ENCODE assay signal across 14 cellular contexts in genomic region chr2:216799873-216800421, GRCh38. TPM values are rescaled to one million over a fixed set of nuclear protein-coding genes. Genes with fewer than 3 reads are reported as not detected.
DNase-seq lines count a peak whose midpoint lies in the region; ATAC-seq and TF ChIP-seq lines count a peak whose summit lies in the region.
"Had no signal": no experiment of that assay in that cellular context is flagged by ENCODE, and none has a peak within 500 bp of the region (broad histone marks: within the 10 kb centered on the region; RNA-seq: fewer than 3 reads in every experiment).

No MANE protein-coding gene starts in this region.

- DNase-seq in M059J (ENCODE audit: low read depth) (peak; percentile 69), tibial artery (peak; percentile 77 to 87), T1000 (lab: John Stamatoyannopoulos, UW) (no peak), foreskin melanocyte (no peak)
- DNase-seq in activated naive CD4-positive, alpha-beta T cell treated with anti-CD3 and anti-CD28 coated beads, Interleukin-2, amount 10 ng/mL, durations not matched to agents 7 days and 5 days, result no peak
- DNase-seq: activated CD4-positive, CD25-positive, alpha-beta regulatory T cell; hypothalamus; midbrain; MM.1S; NCI-H510A; SHP77 treated with DMSO at 0.1 percent for 48 hours had no signal

- intact Hi-C loops in tibial artery (cut with DNase I; ENCODE audit: low total_unique reads), result no loop called here

- H3K4me1 ChIP-seq in muscle layer of colon (ENCODE audit: insufficient read depth, low read length), result peaks cover 38% of the 10 kb centered on the region
- peaks cover 0 to 85% (median 56%) of the 10 kb centered on the region in 4 donors for H3K4me1 ChIP-seq in tibial artery

- H3K27ac ChIP-seq in muscle layer of colon (ENCODE audit: low read depth, low read length) (peak overlapping the region; percentile 52), tibial artery (peak overlapping the region; percentile 72 to 74)

- peaks cover 7% of the 10 kb centered on the region for H3K27me3 Mint-ChIP-seq in activated naive CD4-positive, alpha-beta T cell treated with anti-CD3 and anti-CD28 coated beads, Interleukin-2, amount 10 ng/mL, durations not matched to agents 7 days and 5 days

- H3K27me3 ChIP-seq in muscle layer of colon (ENCODE audit: control insufficient read depth in 1 of 2, insufficient read depth in 2 of 2, low read length in 2 of 2), result no peaks in the 10 kb centered on the region
- no peaks in the 10 kb centered on the region for H3K27me3 ChIP-seq in tibial artery

- H3K9ac ChIP-seq in muscle layer of colon (ENCODE audit: low read length), result no peak overlapping the region

- CTCF ChIA-PET in activated naive CD4-positive, alpha-beta T cell treated with anti-CD3 and anti-CD28 coated beads, Interleukin-2, amount 10 ng/mL, durations not matched to agents 7 days and 5 days (lab: Charles Lee), result no interaction called here

- H3K9me3 ChIP-seq in muscle layer of colon (ENCODE audit: low read length), result no peaks in the 10 kb centered on the region
- H3K9me3 ChIP-seq in tibial artery, result no peaks in the 10 kb centered on the region

- TF ChIP-seq CTCF in tibial artery (IDR thresholded peaks at IDR 0.05), result no peak

- no peaks in the 10 kb centered on the region for H3K36me3 ChIP-seq in muscle layer of colon (ENCODE audit: insufficient read depth, low read length)
- no peaks in the 10 kb centered on the region for H3K36me3 ChIP-seq in tibial artery

- no peak overlapping the region for H3K4me3 Mint-ChIP-seq in activated naive CD4-positive, alpha-beta T cell treated with anti-CD3 and anti-CD28 coated beads, Interleukin-2, amount 10 ng/mL, durations not matched to agents 7 days and 5 days

- ATAC-seq in esophagus mucosa (peak; percentile 47), HG03442 (IDR thresholded peaks at IDR 0.05; ENCODE audit: unreplicated experiment) (no peak)

- H3K9me3 Mint-ChIP-seq in activated naive CD4-positive, alpha-beta T cell treated with anti-CD3 and anti-CD28 coated beads, Interleukin-2, amount 10 ng/mL, durations not matched to agents 7 days and 5 days, result no peaks in the 10 kb centered on the region

- no peak overlapping the region for H3K27ac Mint-ChIP-seq in activated naive CD4-positive, alpha-beta T cell treated with anti-CD3 and anti-CD28 coated beads, Interleukin-2, amount 10 ng/mL, durations not matched to agents 7 days and 5 days

- H3K36me3 Mint-ChIP-seq in activated naive CD4-positive, alpha-beta T cell treated with anti-CD3 and anti-CD28 coated beads, Interleukin-2, amount 10 ng/mL, durations not matched to agents 7 days and 5 days, result no peaks in the 10 kb centered on the region

- H3K4me1 Mint-ChIP-seq in activated naive CD4-positive, alpha-beta T cell treated with anti-CD3 and anti-CD28 coated beads, Interleukin-2, amount 10 ng/mL, durations not matched to agents 7 days and 5 days, result no peaks in the 10 kb centered on the region

- no peak overlapping the region for H3K4me3 ChIP-seq in muscle layer of colon (ENCODE audit: low read depth in 1 of 2, low read length in 2 of 2)
- no peak overlapping the region for H3K4me3 ChIP-seq in tibial artery

RNA-seq across cellular contexts. Expression of gene TNP1, which starts 59.9 kb away (rescaled TPM):
- not detected in 2 replicates for total RNA-seq in M059J (2014; rRNA removed; shearing (Covaris generic))
- not detected for total RNA-seq in esophagus mucosa

Comparison
In these comparisons a context has a peak if more than half of its experiments do, and no peak if none do; other contexts are left out.
1. DNase-seq: peak in M059J (single experiment) and tibial artery (2 of 2); none in T1000 (single experiment), foreskin melanocyte (single experiment) and activated naive CD4-positive, alpha-beta T cell treated with anti-CD3 and anti-CD28 coated beads, Interleukin-2, amount 10 ng/mL, durations not matched to agents 7 days and 5 days (single experiment).